In genomic region chr3:14169871-14170270, GRCh38 we compare ENCODE assay signal across 1 cellular context.
TF ChIP-seq lines count a peak whose summit lies in the region.

No MANE protein-coding gene starts in this region.

TF ChIP-seq in endothelial cell of umbilical vein, 7 proteins besides CTCF, POLR2A, EP300 and RAD21:
- TF ChIP-seq FOS (IDR thresholded peaks at IDR 0.05; ENCODE audit: borderline replicate concordance, insufficient read depth, low read length): no peak
- TF ChIP-seq POLR2AphosphoS5 (IDR thresholded peaks at IDR 0.05; ENCODE audit: insufficient read depth, low read depth, low read length): no peak
- no peak for TF ChIP-seq GATA2 (IDR thresholded peaks at IDR 0.05; ENCODE audit: insufficient read depth, insufficient read length, low read depth, low read length)
- no peak for TF ChIP-seq MAX (IDR thresholded peaks at IDR 0.05; ENCODE audit: insufficient read depth, insufficient read length)
- TF ChIP-seq EZH2 (IDR thresholded peaks at IDR 0.05; ENCODE audit: borderline replicate concordance, low read depth, low read length, severe bottlenecking): no peak
- TF ChIP-seq JUN (IDR thresholded peaks at IDR 0.05; ENCODE audit: borderline replicate concordance, insufficient read depth, insufficient read length, low read depth): no peak
- TF ChIP-seq MYC (IDR thresholded peaks at IDR 0.05; ENCODE audit: low read depth, low read length): no peak
